ENCODE assay signal across 14 cellular contexts in genomic region chr3:105402287-105402801, GRCh38. TPM values are rescaled to one million over a fixed set of nuclear protein-coding genes. Genes with fewer than 3 reads are reported as not detected.
A peak's percentile ranks its signal among the peaks of the same experiment; 100 is the strongest.
DNase-seq lines count a peak whose midpoint lies in the region; ATAC-seq, FAIRE-seq and TF ChIP-seq lines count a peak whose summit lies in the region.
"Had no signal": no experiment of that assay in that cellular context is flagged by ENCODE, and none has a peak within 500 bp of the region (broad histone marks: within the 10 kb centered on the region; RNA-seq: fewer than 3 reads in every experiment).

No MANE protein-coding gene starts in this region.

- no peak overlapping the region for H3K18ac ChIP-seq in H1 (ENCODE audit: extremely low read depth, low read length)

- H3K4ac ChIP-seq in H1 (replicated peaks; ENCODE audit: insufficient read length, low read depth, low read length) = no peak overlapping the region

- H4K91ac ChIP-seq in H1 (replicated peaks; ENCODE audit: insufficient read length, low read length) = no peak overlapping the region

- H3K9ac ChIP-seq in H1 (replicated peaks in 1 of 4; ENCODE audit: extremely low read depth in 1 of 4, low read depth in 3 of 4, low read length in 3 of 4) = no peak overlapping the region

- no peak overlapping the region for H3K4me2 ChIP-seq in H1 (ENCODE audit: insufficient read depth in 1 of 2, low read depth in 2 of 2, low read length in 2 of 2)

- no peak overlapping the region for H3K27ac ChIP-seq in H1 (ENCODE audit: low read depth, low read length)

- TF ChIP-seq CTCF in H1 (IDR thresholded peaks at IDR 0.05; ENCODE audit: control extremely low read depth in 1 of 3, insufficient read depth in 1 of 3, low read depth in 1 of 3, low read length in 3 of 3) = no peak
- TF ChIP-seq CTCF in GM13976 (IDR thresholded peaks at IDR 0.05; ENCODE audit: borderline replicate concordance, control extremely low read depth, extremely low read depth, insufficient read depth, missing control alignments) = no peak

- no peak overlapping the region for H2BK15ac ChIP-seq in H1 (ENCODE audit: low read length)

- no peak overlapping the region for H3K23ac ChIP-seq in H1 (ENCODE audit: insufficient read length)

- 96% methylated on average over 6 of the region's 6 CpGs; no CpG with 5 or more reads in 1 of the 2 experiments for WGBS in H1 (ENCODE audit: extremely low coverage in 1 of 2, insufficient coverage in 1 of 2, insufficient read length in 1 of 2, insufficient replicate concordance in 2 of 2, low coverage in 1 of 2, low lambda C conversion rate in 2 of 2, missing lambda C conversion rate in 1 of 2), 2 experiments

- no peak for FAIRE-seq in H1 (lab: Jason Lieb, UNC)

- no peak overlapping the region for H4K5ac ChIP-seq in H1 (ENCODE audit: insufficient read length, low read depth, low read length)

- peaks cover 4 to 5% of the 10 kb centered on the region in 2 experiments; a peak in 2 of 4 replicates for H3K9me3 ChIP-seq in H1 (ENCODE audit: insufficient read depth in 2 of 2, low read depth in 1 of 2, low read length in 1 of 2)

- peaks cover 0 to 20% of the 10 kb centered on the region in 2 experiments; a peak in 2 of 4 replicates for H3K79me2 ChIP-seq in H1 (ENCODE audit: control insufficient read depth in 1 of 2, insufficient read depth in 2 of 2, low read length in 2 of 2)

- H3K23me2 ChIP-seq in H1 (ENCODE audit: low read depth, low read length) = no peaks in the 10 kb centered on the region

- no peak overlapping the region for H2BK120ac ChIP-seq in H1 (replicated peaks; ENCODE audit: low read depth, low read length)

- H3K4me3 ChIP-seq in H1 (ENCODE audit: extremely low read depth in 1 of 4, insufficient read depth in 2 of 4, low read depth in 3 of 4, low read length in 4 of 4) = no peak overlapping the region

- POLR2A ChIA-PET in H1 (lab: Charles Lee; ENCODE audit: partially characterized antibody) = no interaction called here

- no peaks in the 10 kb centered on the region for H3K27me3 ChIP-seq in H1 (replicated peaks in 1 of 4; ENCODE audit: control insufficient read depth in 3 of 4, extremely low read depth in 1 of 4, insufficient read depth in 3 of 4, low read length in 3 of 4)

- DNase-seq in ELR (ENCODE audit: low read depth) = peak; percentile 79
- DNase-seq in M059J (ENCODE audit: low read depth) = peak; percentile 95
- no peak for DNase-seq in H1 (ENCODE audit: low read depth in 1 of 2, low spot score in 2 of 2)
- peak; percentile 67 for DNase-seq in non-pigmented ciliary epithelial cell (ENCODE audit: low read depth)
- DNase-seq in GM13976 (ENCODE audit: low spot score) = no peak
- DNase-seq in superior temporal gyrus (ENCODE audit: extremely low spot score) = no peak
- no peak for DNase-seq in cerebellar nuclear complex (lab: John Stamatoyannopoulos, UW)
- DNase-seq: activated CD4-positive, alpha-beta T cell treated with anti-CD3 and anti-CD28 coated beads for 48 hours; CD4-positive, CD25-positive, alpha-beta regulatory T cell; effector memory CD8-positive, alpha-beta T cell; NCI-H187 treated with DMSO at 0.1 percent for 48 hours; stimulated activated CD4-positive, alpha-beta T cell treated with anti-CD3 and anti-CD28 coated beads, Interleukin-4, amount 100 ng/mL, for 1 hour; stimulated activated naive CD4-positive, alpha-beta T cell treated with Interleukin-2 at 50 U/mL for 16 hours had no signal

- ATAC-seq in GM19467 (IDR thresholded peaks at IDR 0.05; ENCODE audit: unreplicated experiment) = no peak
- ATAC-seq: effector memory CD8-positive, alpha-beta T cell had no signal

- no peak overlapping the region for H3K14ac ChIP-seq in H1 (ENCODE audit: insufficient read length)

- H3K56ac ChIP-seq in H1 (replicated peaks; ENCODE audit: insufficient read length, low read depth, low read length) = no peak overlapping the region

- no peaks in the 10 kb centered on the region for H4K20me1 ChIP-seq in H1 (replicated peaks in 1 of 2; ENCODE audit: control insufficient read depth in 1 of 2, insufficient read depth in 2 of 2, low read length in 2 of 2)

- TF ChIP-seq RAD21 in H1 (IDR thresholded peaks at IDR 0.05 in 1 of 2, conservative IDR thresholded peaks at IDR 0.05 in 1 of 2; ENCODE audit: low read depth in 2 of 2, low read length in 2 of 2) = no peak

- H2AFZ ChIP-seq in H1 (ENCODE audit: low read length) = no peak overlapping the region

- H3K36me3 ChIP-seq in H1 (ENCODE audit: control insufficient read depth in 2 of 4, insufficient read depth in 4 of 4, low read length in 3 of 4) = peaks cover 0 to 7% (median 4%) of the 10 kb centered on the region in 4 experiments; a peak in 2 of 8 replicates

- H3K4me1 ChIP-seq in H1 (replicated peaks in 1 of 4; ENCODE audit: control insufficient read depth in 3 of 4, insufficient read depth in 4 of 4, low read length in 3 of 4) = peaks cover 0 to 2% (median 0%) of the 10 kb centered on the region in 4 experiments; a peak in 2 of 7 replicates

- H2AK5ac ChIP-seq in H1 (ENCODE audit: low read depth, low read length) = no peak overlapping the region

- peak overlapping the region; percentile 9; the same call in 1 of the 2 replicates for H4K8ac ChIP-seq in H1 (ENCODE audit: extremely low read depth, insufficient read depth, low read length)

- no peaks in the 10 kb centered on the region for H3K79me1 ChIP-seq in H1 (ENCODE audit: low read depth, low read length)

- H2BK12ac ChIP-seq in H1 (ENCODE audit: low read depth, low read length) = peak overlapping the region; percentile 85; the same call in 1 of the 2 replicates

- peak overlapping the region; percentile 26; the same call in 1 of the 2 replicates for H2BK5ac ChIP-seq in H1 (ENCODE audit: low read depth, low read length)

- CTCF ChIA-PET in H1 (lab: Charles Lee; ENCODE audit: partially characterized antibody) = interaction anchor here (1.4 to 1.6 kb wide), 2 partner anchors 12 to 116 kb away, joined by 3 to 4 read pairs; no protein-coding TSS in a partner anchor

- no peak overlapping the region for H2BK20ac ChIP-seq in H1 (ENCODE audit: low read length)

- no peak for TF ChIP-seq EP300 in H1 (IDR thresholded peaks at IDR 0.05; ENCODE audit: borderline replicate concordance in 1 of 2, low read depth in 2 of 2, low read length in 2 of 2)

- in situ Hi-C loops in GM13976 (cut with MboI; ENCODE audit: low sequenced_read_pairs, unreplicated experiment) = no loop called here

- no peak for TF ChIP-seq POLR2A in H1 (IDR thresholded peaks at IDR 0.05; ENCODE audit: control extremely low read depth in 1 of 2, low read depth in 2 of 2, low read length in 2 of 2)

TF ChIP-seq in H1, 55 proteins besides CTCF, POLR2A, EP300 and RAD21:
- peak; percentile 62 for TF ChIP-seq TEAD4 (IDR thresholded peaks at IDR 0.05; ENCODE audit: low read depth, low read length)
- 0 out of 2 replicates have a peak, but pooled peaks have one; percentile 34 for TF ChIP-seq BACH1 (IDR thresholded peaks at IDR 0.05; ENCODE audit: low read length)
- no peak for TF ChIP-seq KDM5A (IDR thresholded peaks at IDR 0.05; ENCODE audit: low read length)
- TF ChIP-seq YY1 (IDR thresholded peaks at IDR 0.05; ENCODE audit: low read depth, low read length) = peak; percentile 63; the same call in 1 of the 2 replicates
TF ChIP-seq in H1: peak in this region for 3.

RNA-seq across cellular contexts. Expression of gene ALCAM, which starts 35.6 kb away (rescaled TPM):
- 176 and 223 TPM in 2 replicates for total RNA-seq in M059J (2014; rRNA removed; shearing (Covaris generic))
- total RNA-seq in H1 (2021; fragmentation: NEBNext Ultra II Directional; extraction: Animal tissue kit (Norgen Biotek cat#: 25700)) = 33.0 and 35.7 TPM in 2 replicates
- polyA plus RNA-seq in H1 (2011; rRNA removed) = 9.1 and 10.8 TPM in 2 replicates
- polyA plus RNA-seq in H1 (2011; cell fraction: cytosol; rRNA removed) = 14.5 TPM
- polyA plus RNA-seq in H1 (2011; cell fraction: nucleus; rRNA removed) = 38.8 TPM
- 21.4 to 39.2 TPM (median 28.6 TPM) in 4 replicates for polyA plus RNA-seq in H1 (2012, experiment 1 of 2)
- 1.9 TPM for polyA plus RNA-seq in H1 (2012, experiment 2 of 2)
- polyA plus RNA-seq in H1 (2013, experiment 1 of 2) = 55.3 TPM
- polyA plus RNA-seq in H1 (2013, experiment 2 of 2) = 49.9 TPM
- polyA minus RNA-seq in H1 (2011; rRNA and poly(A)+ RNA removed) = 46.4 and 99.7 TPM in 2 replicates
- polyA minus RNA-seq in H1 (2011; cell fraction: cytosol; rRNA and poly(A)+ RNA removed) = 37.0 TPM
- 112 TPM for polyA minus RNA-seq in H1 (2011; cell fraction: nucleus; rRNA and poly(A)+ RNA removed)

Comparison
In these comparisons a context has a peak if more than half of its experiments do, and no peak if none do; other contexts are left out.
1. DNase-seq: peak in ELR (single experiment), M059J (single experiment) and non-pigmented ciliary epithelial cell (single experiment); none in H1 (0 of 2), GM13976 (single experiment), superior temporal gyrus (single experiment) and cerebellar nuclear complex (0 of 2).